ENCODE assay signal across 15 cellular contexts in the genomic region with DNA sequence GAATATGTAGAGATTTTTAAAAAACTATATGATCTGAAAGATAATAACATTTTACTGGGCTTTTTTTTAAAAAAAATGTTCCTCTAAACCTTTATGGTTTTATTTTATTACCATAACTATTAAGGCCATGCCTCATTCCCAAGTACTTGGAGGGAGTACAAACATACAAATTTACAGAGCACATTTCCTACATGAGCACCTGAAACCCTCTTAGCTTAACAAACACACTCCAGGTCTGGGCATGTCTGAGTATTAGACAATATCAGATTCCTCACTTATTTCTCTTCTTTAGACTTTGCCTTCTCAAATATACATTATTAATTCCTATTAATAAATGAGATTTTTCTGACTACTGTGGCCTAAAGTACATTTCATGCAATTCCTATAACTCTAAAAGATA.
"Had no signal": no experiment of that assay in that cellular context is flagged by ENCODE, and none has a peak within 500 bp of the region (broad histone marks: within the 10 kb centered on the region; RNA-seq: fewer than 3 reads in every experiment).

No MANE protein-coding gene starts in this region.

- H3K4me3 ChIP-seq: skin epidermis, tibial nerve, vagina had no signal

- H3K27ac ChIP-seq: skin epidermis, tibial nerve, vagina had no signal

- H3K36me3 ChIP-seq: tibial nerve, vagina had no signal

- H3K27me3 ChIP-seq: tibial nerve, vagina had no signal

- H3K4me1 ChIP-seq: tibial nerve, vagina had no signal

- DNase-seq: activated CD4-positive, alpha-beta T cell treated with anti-CD3 and anti-CD28 coated beads for 48 hours; activated CD8-positive, alpha-beta T cell treated with anti-CD3 and anti-CD28 coated beads for 36 hours; activated gamma-delta T cell; activated T-cell treated with anti-CD3 and anti-CD28 coated beads, Interleukin-2, amount 50 U/mL, for 4 hours; left colon; right cardiac atrium; stimulated activated CD4-positive, alpha-beta T cell treated with anti-CD3 and anti-CD28 coated beads, Interleukin-15, amount 100 ng/mL, for 24 hours; stimulated activated CD4-positive, alpha-beta T cell treated with anti-CD3 and anti-CD28 coated beads, Interleukin-4, amount 100 ng/mL, for 24 hours; stimulated activated naive CD4-positive, alpha-beta T cell; substantia nigra had no signal

- ATAC-seq: activated CD8-positive, alpha-beta T cell treated with anti-CD3 and anti-CD28 coated beads for 36 hours; activated naive CD4-positive, alpha-beta T cell treated with anti-CD3 and anti-CD28 coated beads, Interleukin-2, amount 50 U/mL, for 72 hours; activated T-cell treated with anti-CD3 and anti-CD28 coated beads, Interleukin-2, amount 50 U/mL, for 4 hours; esophagus mucosa; left colon; right cardiac atrium had no signal

- H3K9me3 ChIP-seq: tibial nerve, vagina had no signal
